1 cellular context compared by ENCODE assay signal in the genomic region with DNA sequence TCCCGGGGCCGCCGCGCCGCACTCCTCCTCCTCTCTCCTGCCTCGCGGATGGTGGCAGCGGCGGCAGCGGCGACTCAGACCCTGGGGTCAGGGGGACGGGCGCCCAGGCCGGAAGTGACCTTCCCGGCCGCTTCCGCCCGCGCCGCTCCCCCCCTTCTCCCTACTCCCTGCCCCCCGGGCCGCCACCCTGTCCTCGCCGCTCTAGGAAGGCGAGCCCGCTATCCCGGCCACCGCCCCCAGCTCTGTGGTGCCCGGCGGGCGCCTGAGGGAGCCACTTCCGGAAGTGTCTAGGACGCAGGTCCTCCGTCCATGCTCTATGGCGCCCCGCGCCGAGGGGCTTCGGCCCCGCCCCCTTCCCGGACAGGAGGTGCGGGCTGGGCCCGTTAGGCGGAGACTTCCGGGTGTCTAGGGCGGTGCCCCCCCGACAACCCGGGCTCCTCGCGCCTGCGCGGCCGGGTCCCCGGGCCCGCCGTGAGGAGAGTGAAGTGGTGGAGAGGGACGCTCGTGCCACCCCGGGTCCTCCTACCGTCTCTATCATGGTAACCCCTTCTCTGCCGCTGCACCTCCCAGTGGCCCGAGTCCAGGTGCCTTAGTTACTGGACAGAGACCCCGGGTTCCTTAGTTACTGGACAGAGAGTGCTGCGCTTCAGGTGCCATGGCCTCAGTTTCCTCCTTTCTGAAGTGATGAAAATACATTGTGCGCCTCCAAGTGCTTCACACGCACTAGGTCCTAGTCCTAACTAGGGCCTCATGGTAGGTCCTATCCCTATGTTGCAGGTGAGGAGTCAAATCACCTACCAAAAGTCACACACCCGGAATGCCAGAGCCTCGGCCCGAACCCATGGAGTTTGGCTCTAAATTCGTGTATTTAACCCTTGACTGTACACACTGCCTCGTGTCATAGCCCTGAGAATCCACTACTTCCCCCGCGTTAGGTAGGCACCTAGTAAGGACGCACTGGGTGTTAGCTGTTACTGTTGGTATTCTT.
TF ChIP-seq lines count a peak whose summit lies in the region.

A gene (minus strand): TSS at position 116 of the 988 bp plus-strand sequence. CDS start 18,078 bp downstream, outside the sequence.

TF ChIP-seq in K562, 482 proteins besides CTCF, POLR2A, EP300 and RAD21 (continued from another document and continues in another):
- TF ChIP-seq, protein P1, sequence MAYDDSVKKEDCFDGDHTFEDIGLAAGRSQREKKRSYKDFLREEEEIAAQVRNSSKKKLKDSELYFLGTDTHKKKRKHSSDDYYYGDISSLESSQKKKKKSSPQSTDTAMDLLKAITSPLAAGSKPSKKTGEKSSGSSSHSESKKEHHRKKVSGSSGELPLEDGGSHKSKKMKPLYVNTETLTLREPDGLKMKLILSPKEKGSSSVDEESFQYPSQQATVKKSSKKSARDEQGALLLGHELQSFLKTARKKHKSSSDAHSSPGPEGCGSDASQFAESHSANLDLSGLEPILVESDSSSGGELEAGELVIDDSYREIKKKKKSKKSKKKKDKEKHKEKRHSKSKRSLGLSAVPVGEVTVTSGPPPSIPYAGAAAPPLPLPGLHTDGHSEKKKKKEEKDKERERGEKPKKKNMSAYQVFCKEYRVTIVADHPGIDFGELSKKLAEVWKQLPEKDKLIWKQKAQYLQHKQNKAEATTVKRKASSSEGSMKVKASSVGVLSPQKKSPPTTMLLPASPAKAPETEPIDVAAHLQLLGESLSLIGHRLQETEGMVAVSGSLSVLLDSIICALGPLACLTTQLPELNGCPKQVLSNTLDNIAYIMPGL (CRISPR knock-in tag; IDR thresholded peaks at IDR 0.05): 0 out of 2 replicates have a peak, but pooled peaks have one; percentile 13
- no peak for TF ChIP-seq CBX2 (IDR thresholded peaks at IDR 0.05; ENCODE audit: insufficient read depth, low read length, poor library complexity, severe bottlenecking)
- TF ChIP-seq, protein P2, sequence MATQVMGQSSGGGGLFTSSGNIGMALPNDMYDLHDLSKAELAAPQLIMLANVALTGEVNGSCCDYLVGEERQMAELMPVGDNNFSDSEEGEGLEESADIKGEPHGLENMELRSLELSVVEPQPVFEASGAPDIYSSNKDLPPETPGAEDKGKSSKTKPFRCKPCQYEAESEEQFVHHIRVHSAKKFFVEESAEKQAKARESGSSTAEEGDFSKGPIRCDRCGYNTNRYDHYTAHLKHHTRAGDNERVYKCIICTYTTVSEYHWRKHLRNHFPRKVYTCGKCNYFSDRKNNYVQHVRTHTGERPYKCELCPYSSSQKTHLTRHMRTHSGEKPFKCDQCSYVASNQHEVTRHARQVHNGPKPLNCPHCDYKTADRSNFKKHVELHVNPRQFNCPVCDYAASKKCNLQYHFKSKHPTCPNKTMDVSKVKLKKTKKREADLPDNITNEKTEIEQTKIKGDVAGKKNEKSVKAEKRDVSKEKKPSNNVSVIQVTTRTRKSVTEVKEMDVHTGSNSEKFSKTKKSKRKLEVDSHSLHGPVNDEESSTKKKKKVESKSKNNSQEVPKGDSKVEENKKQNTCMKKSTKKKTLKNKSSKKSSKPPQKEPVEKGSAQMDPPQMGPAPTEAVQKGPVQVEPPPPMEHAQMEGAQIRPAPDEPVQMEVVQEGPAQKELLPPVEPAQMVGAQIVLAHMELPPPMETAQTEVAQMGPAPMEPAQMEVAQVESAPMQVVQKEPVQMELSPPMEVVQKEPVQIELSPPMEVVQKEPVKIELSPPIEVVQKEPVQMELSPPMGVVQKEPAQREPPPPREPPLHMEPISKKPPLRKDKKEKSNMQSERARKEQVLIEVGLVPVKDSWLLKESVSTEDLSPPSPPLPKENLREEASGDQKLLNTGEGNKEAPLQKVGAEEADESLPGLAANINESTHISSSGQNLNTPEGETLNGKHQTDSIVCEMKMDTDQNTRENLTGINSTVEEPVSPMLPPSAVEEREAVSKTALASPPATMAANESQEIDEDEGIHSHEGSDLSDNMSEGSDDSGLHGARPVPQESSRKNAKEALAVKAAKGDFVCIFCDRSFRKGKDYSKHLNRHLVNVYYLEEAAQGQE (CRISPR knock-in tag; IDR thresholded peaks at IDR 0.05; ENCODE audit: low read depth): 0 out of 2 replicates have a peak, but pooled peaks have one; percentile 20
- TF ChIP-seq SUPT5H (IDR thresholded peaks at IDR 0.05): peak; percentile 58
- TF ChIP-seq GATAD2A (IDR thresholded peaks at IDR 0.05): no peak
- peak; percentile 77 for TF ChIP-seq PHF20 (IDR thresholded peaks at IDR 0.05; ENCODE audit: partially characterized antibody)
- peak; percentile 98 for TF ChIP-seq ELF2 (CRISPR knock-in tag; IDR thresholded peaks at IDR 0.05)
- TF ChIP-seq BHLHE40 (IDR thresholded peaks at IDR 0.05; ENCODE audit: low read length): 0 out of 2 replicates have a peak, but pooled peaks have one; percentile 3
- peak; percentile 64 for TF ChIP-seq POLR2H (tag; IDR thresholded peaks at IDR 0.05; ENCODE audit: low read depth)
- peak; percentile 63 for TF ChIP-seq CTBP1 (IDR thresholded peaks at IDR 0.05; ENCODE audit: borderline replicate concordance)
- no peak for TF ChIP-seq RUNX1 (IDR thresholded peaks at IDR 0.05; ENCODE audit: low read depth)
- TF ChIP-seq SMC3 (conservative IDR thresholded peaks at IDR 0.05; ENCODE audit: insufficient read depth, low read depth, low read length): no peak
- no peak for TF ChIP-seq FOXP1 (CRISPR knock-in tag; IDR thresholded peaks at IDR 0.05)
- TF ChIP-seq HDAC1 (IDR thresholded peaks at IDR 0.05): peak in 1 of 2 experiments; percentile 65; a peak in 2 of 4 replicates
- TF ChIP-seq RBM14 (IDR thresholded peaks at IDR 0.05; ENCODE audit: borderline replicate concordance, insufficient read depth, low read depth, low read length): no peak
- TF ChIP-seq SIN3B (IDR thresholded peaks at IDR 0.05; ENCODE audit: low read depth): no peak
- peak; percentile 45; the same call in 1 of the 2 replicates for TF ChIP-seq HNRNPL (IDR thresholded peaks at IDR 0.05; ENCODE audit: low read depth, low read length)
- TF ChIP-seq, protein P3, sequence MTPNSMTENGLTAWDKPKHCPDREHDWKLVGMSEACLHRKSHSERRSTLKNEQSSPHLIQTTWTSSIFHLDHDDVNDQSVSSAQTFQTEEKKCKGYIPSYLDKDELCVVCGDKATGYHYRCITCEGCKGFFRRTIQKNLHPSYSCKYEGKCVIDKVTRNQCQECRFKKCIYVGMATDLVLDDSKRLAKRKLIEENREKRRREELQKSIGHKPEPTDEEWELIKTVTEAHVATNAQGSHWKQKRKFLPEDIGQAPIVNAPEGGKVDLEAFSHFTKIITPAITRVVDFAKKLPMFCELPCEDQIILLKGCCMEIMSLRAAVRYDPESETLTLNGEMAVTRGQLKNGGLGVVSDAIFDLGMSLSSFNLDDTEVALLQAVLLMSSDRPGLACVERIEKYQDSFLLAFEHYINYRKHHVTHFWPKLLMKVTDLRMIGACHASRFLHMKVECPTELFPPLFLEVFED (CRISPR knock-in tag; conservative IDR thresholded peaks at IDR 0.05): no peak
- no peak for TF ChIP-seq ZNF23 (CRISPR knock-in tag; IDR thresholded peaks at IDR 0.05)
- TF ChIP-seq, protein P4, sequence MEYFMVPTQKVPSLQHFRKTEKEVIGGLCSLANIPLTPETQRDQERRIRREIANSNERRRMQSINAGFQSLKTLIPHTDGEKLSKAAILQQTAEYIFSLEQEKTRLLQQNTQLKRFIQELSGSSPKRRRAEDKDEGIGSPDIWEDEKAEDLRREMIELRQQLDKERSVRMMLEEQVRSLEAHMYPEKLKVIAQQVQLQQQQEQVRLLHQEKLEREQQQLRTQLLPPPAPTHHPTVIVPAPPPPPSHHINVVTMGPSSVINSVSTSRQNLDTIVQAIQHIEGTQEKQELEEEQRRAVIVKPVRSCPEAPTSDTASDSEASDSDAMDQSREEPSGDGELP (CRISPR knock-in tag; IDR thresholded peaks at IDR 0.05; ENCODE audit: borderline replicate concordance): peak; percentile 90
- TF ChIP-seq POLR2AphosphoS2 (IDR thresholded peaks at IDR 0.05; ENCODE audit: low read length): no peak
- peak; percentile 33; the same call in 1 of the 2 replicates for TF ChIP-seq HDAC2 (IDR thresholded peaks at IDR 0.05)
- no peak for TF ChIP-seq TCF7 (IDR thresholded peaks at IDR 0.05; ENCODE audit: borderline replicate concordance)
- TF ChIP-seq ZBTB7A (IDR thresholded peaks at IDR 0.05; ENCODE audit: borderline replicate concordance, control insufficient read depth, low read depth, low read length): peak; percentile 92
- TF ChIP-seq RBM25 (IDR thresholded peaks at IDR 0.05; ENCODE audit: low read depth, low read length, severe bottlenecking): no peak
- no peak for TF ChIP-seq PTRF (tag; IDR thresholded peaks at IDR 0.05)
- no peak for TF ChIP-seq NCOA4 (IDR thresholded peaks at IDR 0.05; ENCODE audit: partially characterized antibody)
- TF ChIP-seq KLF13 (tag; IDR thresholded peaks at IDR 0.05; ENCODE audit: borderline replicate concordance, low read depth): peak; percentile 82
- TF ChIP-seq CBFB (CRISPR knock-in tag; IDR thresholded peaks at IDR 0.05): no peak
- TF ChIP-seq ARID1B (IDR thresholded peaks at IDR 0.05): 0 out of 2 replicates have a peak, but pooled peaks have one; percentile 18
- TF ChIP-seq, protein P5, sequence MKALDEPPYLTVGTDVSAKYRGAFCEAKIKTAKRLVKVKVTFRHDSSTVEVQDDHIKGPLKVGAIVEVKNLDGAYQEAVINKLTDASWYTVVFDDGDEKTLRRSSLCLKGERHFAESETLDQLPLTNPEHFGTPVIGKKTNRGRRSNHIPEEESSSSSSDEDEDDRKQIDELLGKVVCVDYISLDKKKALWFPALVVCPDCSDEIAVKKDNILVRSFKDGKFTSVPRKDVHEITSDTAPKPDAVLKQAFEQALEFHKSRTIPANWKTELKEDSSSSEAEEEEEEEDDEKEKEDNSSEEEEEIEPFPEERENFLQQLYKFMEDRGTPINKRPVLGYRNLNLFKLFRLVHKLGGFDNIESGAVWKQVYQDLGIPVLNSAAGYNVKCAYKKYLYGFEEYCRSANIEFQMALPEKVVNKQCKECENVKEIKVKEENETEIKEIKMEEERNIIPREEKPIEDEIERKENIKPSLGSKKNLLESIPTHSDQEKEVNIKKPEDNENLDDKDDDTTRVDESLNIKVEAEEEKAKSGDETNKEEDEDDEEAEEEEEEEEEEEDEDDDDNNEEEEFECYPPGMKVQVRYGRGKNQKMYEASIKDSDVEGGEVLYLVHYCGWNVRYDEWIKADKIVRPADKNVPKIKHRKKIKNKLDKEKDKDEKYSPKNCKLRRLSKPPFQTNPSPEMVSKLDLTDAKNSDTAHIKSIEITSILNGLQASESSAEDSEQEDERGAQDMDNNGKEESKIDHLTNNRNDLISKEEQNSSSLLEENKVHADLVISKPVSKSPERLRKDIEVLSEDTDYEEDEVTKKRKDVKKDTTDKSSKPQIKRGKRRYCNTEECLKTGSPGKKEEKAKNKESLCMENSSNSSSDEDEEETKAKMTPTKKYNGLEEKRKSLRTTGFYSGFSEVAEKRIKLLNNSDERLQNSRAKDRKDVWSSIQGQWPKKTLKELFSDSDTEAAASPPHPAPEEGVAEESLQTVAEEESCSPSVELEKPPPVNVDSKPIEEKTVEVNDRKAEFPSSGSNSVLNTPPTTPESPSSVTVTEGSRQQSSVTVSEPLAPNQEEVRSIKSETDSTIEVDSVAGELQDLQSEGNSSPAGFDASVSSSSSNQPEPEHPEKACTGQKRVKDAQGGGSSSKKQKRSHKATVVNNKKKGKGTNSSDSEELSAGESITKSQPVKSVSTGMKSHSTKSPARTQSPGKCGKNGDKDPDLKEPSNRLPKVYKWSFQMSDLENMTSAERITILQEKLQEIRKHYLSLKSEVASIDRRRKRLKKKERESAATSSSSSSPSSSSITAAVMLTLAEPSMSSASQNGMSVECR (CRISPR knock-in tag; IDR thresholded peaks at IDR 0.05): peak; percentile 80
- no peak for TF ChIP-seq ZNF24 (IDR thresholded peaks at IDR 0.05)
- TF ChIP-seq, protein P6, sequence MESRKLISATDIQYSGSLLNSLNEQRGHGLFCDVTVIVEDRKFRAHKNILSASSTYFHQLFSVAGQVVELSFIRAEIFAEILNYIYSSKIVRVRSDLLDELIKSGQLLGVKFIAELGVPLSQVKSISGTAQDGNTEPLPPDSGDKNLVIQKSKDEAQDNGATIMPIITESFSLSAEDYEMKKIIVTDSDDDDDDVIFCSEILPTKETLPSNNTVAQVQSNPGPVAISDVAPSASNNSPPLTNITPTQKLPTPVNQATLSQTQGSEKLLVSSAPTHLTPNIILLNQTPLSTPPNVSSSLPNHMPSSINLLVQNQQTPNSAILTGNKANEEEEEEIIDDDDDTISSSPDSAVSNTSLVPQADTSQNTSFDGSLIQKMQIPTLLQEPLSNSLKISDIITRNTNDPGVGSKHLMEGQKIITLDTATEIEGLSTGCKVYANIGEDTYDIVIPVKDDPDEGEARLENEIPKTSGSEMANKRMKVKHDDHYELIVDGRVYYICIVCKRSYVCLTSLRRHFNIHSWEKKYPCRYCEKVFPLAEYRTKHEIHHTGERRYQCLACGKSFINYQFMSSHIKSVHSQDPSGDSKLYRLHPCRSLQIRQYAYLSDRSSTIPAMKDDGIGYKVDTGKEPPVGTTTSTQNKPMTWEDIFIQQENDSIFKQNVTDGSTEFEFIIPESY (CRISPR knock-in tag; IDR thresholded peaks at IDR 0.05): 0 out of 2 replicates have a peak, but pooled peaks have one; percentile 25
- no peak for TF ChIP-seq JUNB (CRISPR knock-in tag; conservative IDR thresholded peaks at IDR 0.05)
- TF ChIP-seq ZNF217 (CRISPR knock-in tag; IDR thresholded peaks at IDR 0.05): no peak
- TF ChIP-seq, protein P7, sequence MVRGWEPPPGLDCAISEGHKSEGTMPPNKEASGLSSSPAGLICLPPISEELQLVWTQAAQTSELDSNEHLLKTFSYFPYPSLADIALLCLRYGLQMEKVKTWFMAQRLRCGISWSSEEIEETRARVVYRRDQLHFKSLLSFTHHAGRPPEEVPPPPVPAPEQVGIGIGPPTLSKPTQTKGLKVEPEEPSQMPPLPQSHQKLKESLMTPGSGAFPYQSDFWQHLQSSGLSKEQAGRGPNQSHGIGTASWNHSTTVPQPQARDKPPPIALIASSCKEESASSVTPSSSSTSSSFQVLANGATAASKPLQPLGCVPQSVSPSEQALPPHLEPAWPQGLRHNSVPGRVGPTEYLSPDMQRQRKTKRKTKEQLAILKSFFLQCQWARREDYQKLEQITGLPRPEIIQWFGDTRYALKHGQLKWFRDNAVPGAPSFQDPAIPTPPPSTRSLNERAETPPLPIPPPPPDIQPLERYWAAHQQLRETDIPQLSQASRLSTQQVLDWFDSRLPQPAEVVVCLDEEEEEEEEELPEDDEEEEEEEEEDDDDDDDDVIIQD (CRISPR knock-in tag; IDR thresholded peaks at IDR 0.05): 0 out of 2 replicates have a peak, but pooled peaks have one; percentile 55
- TF ChIP-seq ZNF644 (tag; IDR thresholded peaks at IDR 0.05; ENCODE audit: low read depth): no peak
- no peak for TF ChIP-seq NFATC3 (IDR thresholded peaks at IDR 0.05)
- TF ChIP-seq, protein P8, sequence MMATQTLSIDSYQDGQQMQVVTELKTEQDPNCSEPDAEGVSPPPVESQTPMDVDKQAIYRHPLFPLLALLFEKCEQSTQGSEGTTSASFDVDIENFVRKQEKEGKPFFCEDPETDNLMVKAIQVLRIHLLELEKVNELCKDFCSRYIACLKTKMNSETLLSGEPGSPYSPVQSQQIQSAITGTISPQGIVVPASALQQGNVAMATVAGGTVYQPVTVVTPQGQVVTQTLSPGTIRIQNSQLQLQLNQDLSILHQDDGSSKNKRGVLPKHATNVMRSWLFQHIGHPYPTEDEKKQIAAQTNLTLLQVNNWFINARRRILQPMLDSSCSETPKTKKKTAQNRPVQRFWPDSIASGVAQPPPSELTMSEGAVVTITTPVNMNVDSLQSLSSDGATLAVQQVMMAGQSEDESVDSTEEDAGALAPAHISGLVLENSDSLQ (IDR thresholded peaks at IDR 0.05): peak; percentile 35; the same call in 1 of the 2 replicates
- TF ChIP-seq TEAD1 (CRISPR knock-in tag; IDR thresholded peaks at IDR 0.05): no peak
- no peak for TF ChIP-seq TAF15 (IDR thresholded peaks at IDR 0.05; ENCODE audit: low read depth, low read length)
- TF ChIP-seq ZNF699 (CRISPR knock-in tag; IDR thresholded peaks at IDR 0.05; ENCODE audit: insufficient replicate concordance): no peak
- no peak for TF ChIP-seq ZNF354B (CRISPR knock-in tag; IDR thresholded peaks at IDR 0.05)
- TF ChIP-seq HCFC1 (IDR thresholded peaks at IDR 0.05; ENCODE audit: low read depth, low read length): peak; percentile 81
- TF ChIP-seq FIP1L1 (IDR thresholded peaks at IDR 0.05; ENCODE audit: low read depth, low read length, poor library complexity, severe bottlenecking): peak; percentile 91
